In the genomic region with DNA sequence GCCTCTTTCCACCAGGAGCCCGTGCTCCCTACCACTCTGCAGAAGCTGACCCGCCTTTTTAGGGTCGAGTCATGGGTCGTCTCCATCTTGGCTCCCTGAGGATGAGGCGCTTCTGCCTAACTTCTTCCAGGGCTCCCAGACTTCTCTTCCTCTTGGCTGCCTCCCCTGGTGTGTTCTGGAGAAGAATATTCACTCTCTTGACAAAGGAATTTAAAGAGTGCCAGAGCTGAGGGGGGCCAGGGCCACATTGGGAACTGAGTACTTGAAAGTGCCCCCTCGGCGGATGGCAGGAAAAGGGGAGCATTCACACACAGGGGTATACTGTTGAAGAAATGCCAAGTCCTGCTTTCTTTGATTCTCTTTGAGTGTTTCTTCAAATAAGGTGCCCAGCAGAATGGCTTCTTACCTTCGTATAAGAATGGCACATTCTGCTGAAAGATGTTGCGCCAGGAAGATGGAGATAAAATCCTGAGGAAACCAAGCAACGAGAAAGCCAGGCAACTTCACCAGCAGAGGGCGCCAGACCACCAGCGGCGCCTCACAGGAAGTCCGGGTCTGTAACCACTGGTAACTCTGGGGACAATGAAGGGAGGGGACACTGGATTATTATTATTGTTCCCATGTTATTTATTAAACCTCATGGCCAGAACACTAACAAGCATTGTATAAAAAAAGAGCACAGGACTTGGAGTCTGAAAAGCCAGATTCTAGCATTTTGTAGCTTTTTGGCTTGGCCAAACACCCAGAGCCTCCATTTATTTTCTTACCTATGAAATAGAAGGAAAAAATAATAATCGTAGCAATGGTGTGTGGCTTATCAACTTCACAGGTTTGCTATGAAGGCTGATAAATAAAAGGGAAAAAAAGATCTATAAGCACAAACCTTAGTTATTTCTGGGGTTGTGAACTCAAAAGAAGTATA, we compare ENCODE assay signal across 8 cellular contexts.
DNase-seq lines count a peak whose midpoint lies in the region; ATAC-seq, FAIRE-seq and TF ChIP-seq lines count a peak whose summit lies in the region.

No MANE protein-coding gene starts in this region.

- no peak overlapping the region for H3K9ac ChIP-seq in neuronal stem cell (ENCODE audit: low read depth, low read length, poor library complexity)

- no peak overlapping the region for H4K8ac ChIP-seq in neuronal stem cell (ENCODE audit: low read depth, low read length)

- peak overlapping the region; percentile 43; the same call in 2 of the 3 replicates for H3K4me2 ChIP-seq in A549
- H3K4me2 ChIP-seq in neuronal stem cell (ENCODE audit: insufficient read depth, low read length, poor library complexity, severe bottlenecking) = no peak overlapping the region

- no peak overlapping the region for H3K4ac ChIP-seq in neuronal stem cell (ENCODE audit: low read length)

- no peak for TF ChIP-seq EP300 in A549 (IDR thresholded peaks at IDR 0.05)

- CTCF ChIA-PET in A549 (lab: Yijun Ruan, JAX) = interaction anchor here (0.6 to 1.7 kb wide), 5 partner anchors 9 to 395 kb away, joined by 3 to 5 read pairs (median 4); no protein-coding TSS in a partner anchor

- no peaks in the 10 kb centered on the region for H3K4me1 ChIP-seq in A549
- no peaks in the 10 kb centered on the region for H3K4me1 ChIP-seq in neuronal stem cell (ENCODE audit: control insufficient read depth in 2 of 2, insufficient read depth in 1 of 2, low read depth in 1 of 2, low read length in 2 of 2)
- H3K4me1 ChIP-seq in upper lobe of right lung = no peaks in the 10 kb centered on the region

- TF ChIP-seq CTCF in A549 (IDR thresholded peaks at IDR 0.05) (peak; percentile 72), upper lobe of right lung (IDR thresholded peaks at IDR 0.05) (peak; percentile 80)

- peak; percentile 61 to 75; a peak in 4 of 5 replicates for TF ChIP-seq RAD21 in A549 (conservative IDR thresholded peaks at IDR 0.05 in 1 of 2, IDR thresholded peaks at IDR 0.05 in 1 of 2)

- H2AFZ ChIP-seq in neuronal stem cell (ENCODE audit: low read length) = no peak overlapping the region

- H3K4me3 ChIP-seq in A549 = no peak overlapping the region
- H3K4me3 ChIP-seq in neuronal stem cell (ENCODE audit: low read length in 2 of 2) = no peak overlapping the region
- no peak overlapping the region for H3K4me3 ChIP-seq in upper lobe of right lung

- H2BK120ac ChIP-seq in neuronal stem cell (ENCODE audit: low read depth, low read length) = no peak overlapping the region

- no peak overlapping the region for H3K23ac ChIP-seq in neuronal stem cell (ENCODE audit: low read depth, low read length, poor library complexity)

- no peak overlapping the region for H2BK15ac ChIP-seq in neuronal stem cell (ENCODE audit: low read length)

- no peak for FAIRE-seq in A549 (lab: Jason Lieb, UNC)

- H3K27ac ChIP-seq in A549 = no peak overlapping the region
- no peak overlapping the region for H3K27ac ChIP-seq in neuronal stem cell (replicated peaks; ENCODE audit: low read length)
- H3K27ac ChIP-seq in upper lobe of right lung = no peak overlapping the region

- intact Hi-C loops in upper lobe of right lung (cut with DNase I) = no loop called here

- H3K27me3 ChIP-seq in neuronal stem cell (ENCODE audit: control insufficient read depth in 3 of 3, insufficient read depth in 3 of 3, low read depth in 1 of 3, low read length in 3 of 3) (no peaks in the 10 kb centered on the region), upper lobe of right lung (no peaks in the 10 kb centered on the region)

- WGBS in A549 (ENCODE audit: missing lambda C conversion rate) = 34% methylated on average over 15 of the region's 15 CpGs
- no CpG with 5 or more reads among the region's 15 CpGs for WGBS in neuronal stem cell (ENCODE audit: extremely low coverage in 2 of 2, insufficient read length in 2 of 2, insufficient replicate concordance in 1 of 2), 2 donors

- no peak overlapping the region for H3K14ac ChIP-seq in neuronal stem cell (ENCODE audit: low read length)

- POLR2A ChIA-PET in A549 (lab: Yijun Ruan, JAX) = no interaction called here

- DNase-seq in A549 (ENCODE audit: low read depth in 1 of 2, low spot score in 1 of 2) = peak; percentile 30 to 66
- peak; percentile 82 for DNase-seq in NCI-H69 (lab: John Stamatoyannopoulos, UW)
- DNase-seq in activated CD8-positive, alpha-beta memory T cell treated with anti-CD3 and anti-CD28 coated beads for 4 hours (ENCODE audit: low read depth in 2 of 2) = peak; percentile 20 to 27
- peak; percentile 29 for DNase-seq in fibroblast of gingiva (ENCODE audit: low read depth)
- DNase-seq in neuronal stem cell (ENCODE audit: low spot score) = peak; percentile 54
- peak; percentile 73 for DNase-seq in upper lobe of right lung

- ATAC-seq in A549 (peak; percentile 64 to 87; a peak in 4 of 6 replicates), GM18502 (IDR thresholded peaks at IDR 0.05; ENCODE audit: poor library complexity, unreplicated experiment) (peak; percentile 79), HG02938 (IDR thresholded peaks at IDR 0.05; ENCODE audit: unreplicated experiment) (peak; percentile 75), upper lobe of right lung (peak; percentile 87)

- H2BK5ac ChIP-seq in neuronal stem cell (ENCODE audit: low read length) = no peak overlapping the region

- H2AK5ac ChIP-seq in neuronal stem cell (ENCODE audit: low read depth, low read length) = no peak overlapping the region

- H3K79me1 ChIP-seq in neuronal stem cell (ENCODE audit: low read depth, low read length) = no peaks in the 10 kb centered on the region

- no peak overlapping the region for H3K18ac ChIP-seq in neuronal stem cell (ENCODE audit: low read length)

- H3K36me3 ChIP-seq in neuronal stem cell (replicated peaks in 1 of 2; ENCODE audit: control insufficient read depth in 2 of 2, insufficient read depth in 2 of 2, low read length in 2 of 2) = no peaks in the 10 kb centered on the region
- no peaks in the 10 kb centered on the region for H3K36me3 ChIP-seq in upper lobe of right lung

- H2BK12ac ChIP-seq in neuronal stem cell (ENCODE audit: low read length) = no peak overlapping the region

- H4K91ac ChIP-seq in neuronal stem cell (ENCODE audit: low read depth, low read length, poor library complexity) = no peak overlapping the region

- no peak for TF ChIP-seq POLR2A in A549 (IDR thresholded peaks at IDR 0.05; ENCODE audit: low read length)

- H3K9me3 ChIP-seq in A549 = no peaks in the 10 kb centered on the region
- peaks cover 0 to 4% of the 10 kb centered on the region in 2 donors for H3K9me3 ChIP-seq in neuronal stem cell (replicated peaks in 1 of 2; ENCODE audit: control insufficient read depth in 2 of 2, insufficient read depth in 1 of 2, low read depth in 1 of 2, low read length in 2 of 2)
- H3K9me3 ChIP-seq in upper lobe of right lung = no peaks in the 10 kb centered on the region

TF ChIP-seq in A549, 52 proteins besides CTCF, POLR2A, EP300 and RAD21:
- TF ChIP-seq, protein P1, sequence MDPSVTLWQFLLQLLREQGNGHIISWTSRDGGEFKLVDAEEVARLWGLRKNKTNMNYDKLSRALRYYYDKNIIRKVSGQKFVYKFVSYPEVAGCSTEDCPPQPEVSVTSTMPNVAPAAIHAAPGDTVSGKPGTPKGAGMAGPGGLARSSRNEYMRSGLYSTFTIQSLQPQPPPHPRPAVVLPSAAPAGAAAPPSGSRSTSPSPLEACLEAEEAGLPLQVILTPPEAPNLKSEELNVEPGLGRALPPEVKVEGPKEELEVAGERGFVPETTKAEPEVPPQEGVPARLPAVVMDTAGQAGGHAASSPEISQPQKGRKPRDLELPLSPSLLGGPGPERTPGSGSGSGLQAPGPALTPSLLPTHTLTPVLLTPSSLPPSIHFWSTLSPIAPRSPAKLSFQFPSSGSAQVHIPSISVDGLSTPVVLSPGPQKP (IDR thresholded peaks at IDR 0.05; ENCODE audit: low read depth, low read length) = no peak
- TF ChIP-seq SMC3 (IDR thresholded peaks at IDR 0.05) (peak; percentile 66), HEYL (CRISPR knock-in tag; IDR thresholded peaks at IDR 0.05) (no peak)

Comparison
In these comparisons a context has a peak if more than half of its experiments do, and no peak if none do; other contexts are left out.
1. DNase-seq: peak in every context shown above with its lines; median percentile 82 in NCI-H69; 73 in upper lobe of right lung; 54 in neuronal stem cell; 48 in A549; 29 in fibroblast of gingiva; 24 in activated CD8-positive, alpha-beta memory T cell treated with anti-CD3 and anti-CD28 coated beads for 4 hours.